In the genomic region with DNA sequence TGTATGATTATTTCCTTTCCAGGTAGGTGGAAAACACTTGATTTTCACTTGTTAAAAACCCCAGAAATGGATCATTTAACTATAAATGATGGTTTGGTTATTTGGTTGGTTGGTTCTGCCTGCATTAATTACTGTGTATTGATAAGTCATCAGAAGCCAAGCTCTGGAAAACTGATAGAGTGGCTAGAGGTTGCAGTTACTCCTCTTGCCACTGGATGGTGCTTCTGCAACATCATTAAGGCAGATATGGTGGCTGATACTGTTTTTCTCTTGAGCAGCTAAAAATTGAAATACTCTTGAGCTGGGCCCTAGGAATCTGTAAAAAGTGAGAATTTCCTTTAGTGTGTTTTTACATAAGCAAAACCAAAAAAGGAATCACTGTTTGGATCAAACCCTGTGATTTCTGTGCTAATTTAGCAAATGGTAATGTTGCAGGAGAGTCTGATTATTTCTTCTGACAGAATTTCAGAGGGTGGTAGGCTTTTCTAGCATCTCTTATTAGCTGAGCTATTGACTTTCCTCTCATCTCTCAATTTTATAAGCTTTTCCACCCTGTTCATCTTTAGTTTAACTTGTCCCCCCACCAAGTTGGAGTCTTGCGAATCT, we compare ENCODE assay signal across 8 cellular contexts. TPM values are rescaled to one million over a fixed set of nuclear protein-coding genes. Genes with fewer than 3 reads are reported as not detected.
A peak's percentile ranks its signal among the peaks of the same experiment; 100 is the strongest.
DNase-seq lines count a peak whose midpoint lies in the region; ATAC-seq, FAIRE-seq and TF ChIP-seq lines count a peak whose summit lies in the region.

No MANE protein-coding gene starts in this region.

- FAIRE-seq in H1 (lab: Jason Lieb, UNC) = peak; percentile 74

- peak overlapping the region in 1 of 6 donors; percentile 55 for H3K27ac Mint-ChIP-seq in naive B cell

- H3K56ac ChIP-seq in H1 (replicated peaks; ENCODE audit: insufficient read length, low read depth, low read length) = no peak overlapping the region

- H3K4me3 Mint-ChIP-seq in naive B cell = no peak overlapping the region

- H2BK12ac ChIP-seq in H1 (ENCODE audit: low read depth, low read length) = no peak overlapping the region

- CTCF ChIA-PET in H1 (lab: Charles Lee; ENCODE audit: partially characterized antibody) = interaction anchor here (0.6 to 7.5 kb wide), 37 partner anchors 9 to 429 kb away, joined by 3 to 92 read pairs (median 4); a partner anchor contains a TSS

- no peak overlapping the region for H2BK5ac ChIP-seq in H1 (ENCODE audit: low read depth, low read length)

- no peak overlapping the region for H3K9ac ChIP-seq in H1 (replicated peaks in 1 of 4; ENCODE audit: extremely low read depth in 1 of 4, low read depth in 3 of 4, low read length in 3 of 4)

- H3K36me3 ChIP-seq in H1 (ENCODE audit: control insufficient read depth in 2 of 4, insufficient read depth in 4 of 4, low read length in 3 of 4) = no peaks in the 10 kb centered on the region

- no peak overlapping the region for H4K91ac ChIP-seq in H1 (replicated peaks; ENCODE audit: insufficient read length, low read length)

- DNase-seq in Ammon's horn (ENCODE audit: low spot score) (peak; percentile 79), OCI-M1 (lab: John Stamatoyannopoulos, UW) (peak; percentile 63), H1 (ENCODE audit: low read depth in 1 of 2, low spot score in 2 of 2) (no peak), naive B cell (peak; percentile 5), epidermal melanocyte (ENCODE audit: insufficient read length, low spot score) (no peak)

- H3K27me3 Mint-ChIP-seq in naive B cell = no peaks in the 10 kb centered on the region

- H3K79me2 ChIP-seq in H1 (ENCODE audit: control insufficient read depth in 1 of 2, insufficient read depth in 2 of 2, low read length in 2 of 2) = peaks cover 3 to 78% of the 10 kb centered on the region in 2 experiments

- WGBS in H1 (ENCODE audit: extremely low coverage in 1 of 2, insufficient coverage in 1 of 2, insufficient read length in 1 of 2, insufficient replicate concordance in 2 of 2, low coverage in 1 of 2, low lambda C conversion rate in 2 of 2, missing lambda C conversion rate in 1 of 2), 2 experiments = 93% methylated on average over 1 of the region's 1 CpG; no CpG with 5 or more reads in 1 of the 2 experiments

- H4K5ac ChIP-seq in H1 (ENCODE audit: insufficient read length, low read depth, low read length) = no peak overlapping the region

- no peak overlapping the region for H2BK15ac ChIP-seq in H1 (ENCODE audit: low read length)

- peak; percentile 70 for TF ChIP-seq CTCF in GM12875 (IDR thresholded peaks at IDR 0.05; ENCODE audit: borderline replicate concordance, insufficient read depth, low read depth, low read length)
- peak in 2 of 3 experiments; percentile 65 to 80; a peak in 3 of 4 replicates for TF ChIP-seq CTCF in H1 (IDR thresholded peaks at IDR 0.05; ENCODE audit: control extremely low read depth in 1 of 3, insufficient read depth in 1 of 3, low read depth in 1 of 3, low read length in 3 of 3)

- H3K4me2 ChIP-seq in H1 (ENCODE audit: insufficient read depth in 1 of 2, low read depth in 2 of 2, low read length in 2 of 2) = no peak overlapping the region

- no peak overlapping the region for H3K18ac ChIP-seq in H1 (ENCODE audit: extremely low read depth, low read length)

- no peak overlapping the region for H2BK120ac ChIP-seq in H1 (replicated peaks; ENCODE audit: low read depth, low read length)

- H3K4me3 ChIP-seq in GM12875 (ENCODE audit: low read depth, low read length) (no peak overlapping the region), H1 (ENCODE audit: extremely low read depth in 1 of 4, insufficient read depth in 2 of 4, low read depth in 3 of 4, low read length in 4 of 4) (no peak overlapping the region)

- TF ChIP-seq EP300 in H1 (IDR thresholded peaks at IDR 0.05; ENCODE audit: borderline replicate concordance in 1 of 2, low read depth in 2 of 2, low read length in 2 of 2) = no peak

- no peak overlapping the region for H3K4ac ChIP-seq in H1 (replicated peaks; ENCODE audit: insufficient read length, low read depth, low read length)

- H3K36me3 Mint-ChIP-seq in naive B cell = peaks cover 0 to 5% of the 10 kb centered on the region in 2 donors

- no peak overlapping the region for H2AFZ ChIP-seq in H1 (ENCODE audit: low read length)

- peaks cover 0 to 4% (median 1%) of the 10 kb centered on the region in 4 experiments; a peak in 3 of 7 replicates for H3K4me1 ChIP-seq in H1 (replicated peaks in 1 of 4; ENCODE audit: control insufficient read depth in 3 of 4, insufficient read depth in 4 of 4, low read length in 3 of 4)

- H2AK5ac ChIP-seq in H1 (ENCODE audit: low read depth, low read length) = no peak overlapping the region

- POLR2A ChIA-PET in H1 (lab: Charles Lee; ENCODE audit: partially characterized antibody) = interaction anchor here (1.1 to 1.9 kb wide), 3 partner anchors 9 to 54 kb away, joined by 5 to 6 read pairs (median 5); a partner anchor contains a TSS

- no peak overlapping the region for H3K27ac ChIP-seq in H1 (ENCODE audit: low read depth, low read length)

- no peak overlapping the region for H2BK20ac ChIP-seq in H1 (ENCODE audit: low read length)

- no peak overlapping the region for H3K14ac ChIP-seq in H1 (ENCODE audit: insufficient read length)

- peaks cover 2% of the 10 kb centered on the region; the same call in 1 of the 2 replicates for H3K23me2 ChIP-seq in H1 (ENCODE audit: low read depth, low read length)

- H3K27me3 ChIP-seq in H1 (replicated peaks in 1 of 4; ENCODE audit: control insufficient read depth in 3 of 4, extremely low read depth in 1 of 4, insufficient read depth in 3 of 4, low read length in 3 of 4) = no peaks in the 10 kb centered on the region

- no peaks in the 10 kb centered on the region for H3K9me3 Mint-ChIP-seq in naive B cell

- TF ChIP-seq POLR2A in H1 (IDR thresholded peaks at IDR 0.05; ENCODE audit: control extremely low read depth in 1 of 2, low read depth in 2 of 2, low read length in 2 of 2) = no peak

- no peak overlapping the region for H4K8ac ChIP-seq in H1 (ENCODE audit: extremely low read depth, insufficient read depth, low read length)

- peaks cover 33 to 53% (median 37%) of the 10 kb centered on the region in 3 donors for H3K4me1 Mint-ChIP-seq in naive B cell

- peaks cover 4% of the 10 kb centered on the region; the same call in 1 of the 2 replicates for H3K79me1 ChIP-seq in H1 (ENCODE audit: low read depth, low read length)

- no peaks in the 10 kb centered on the region for H3K9me3 ChIP-seq in H1 (ENCODE audit: insufficient read depth in 2 of 2, low read depth in 1 of 2, low read length in 1 of 2)

- ATAC-seq in naive B cell (ENCODE audit: low read depth in 2 of 2) (peak in 1 of 2 donors; percentile 52), GM18870 (IDR thresholded peaks at IDR 0.05; ENCODE audit: unreplicated experiment) (no peak), GM19397 (IDR thresholded peaks at IDR 0.05; ENCODE audit: unreplicated experiment) (no peak)

- peaks cover 2 to 3% of the 10 kb centered on the region in 2 experiments for H4K20me1 ChIP-seq in H1 (replicated peaks in 1 of 2; ENCODE audit: control insufficient read depth in 1 of 2, insufficient read depth in 2 of 2, low read length in 2 of 2)

- H3K23ac ChIP-seq in H1 (ENCODE audit: insufficient read length) = no peak overlapping the region

- TF ChIP-seq RAD21 in H1 (IDR thresholded peaks at IDR 0.05 in 1 of 2, conservative IDR thresholded peaks at IDR 0.05 in 1 of 2; ENCODE audit: low read depth in 2 of 2, low read length in 2 of 2) = peak; percentile 81 to 84

TF ChIP-seq in H1, 55 proteins besides CTCF, POLR2A, EP300 and RAD21:
- TF ChIP-seq SIRT6 (IDR thresholded peaks at IDR 0.05; ENCODE audit: low read length) (no peak), GABPA (IDR thresholded peaks at IDR 0.05; ENCODE audit: borderline replicate concordance, insufficient read depth, low read length) (no peak)

RNA-seq across cellular contexts. Expression of a gene that starts 54.3 kb away (rescaled TPM):
- 127 and 136 TPM in 2 replicates for total RNA-seq in H1 (2021; fragmentation: NEBNext Ultra II Directional; extraction: Animal tissue kit (Norgen Biotek cat#: 25700))
- 42.6 and 54.0 TPM in 2 replicates for polyA plus RNA-seq in H1 (2011; rRNA removed)
- 89.1 TPM for polyA plus RNA-seq in H1 (2011; cell fraction: cytosol; rRNA removed)
- 33.3 TPM for polyA plus RNA-seq in H1 (2011; cell fraction: nucleus; rRNA removed)
- polyA plus RNA-seq in H1 (2012, experiment 1 of 2) = 86.7 to 134 TPM (median 95.2 TPM) in 4 replicates
- polyA plus RNA-seq in H1 (2012, experiment 2 of 2) = 36.5 TPM
- 78.4 TPM for polyA plus RNA-seq in H1 (2013, experiment 1 of 2)
- polyA plus RNA-seq in H1 (2013, experiment 2 of 2) = 84.4 TPM
- 40.8 and 48.4 TPM in 2 replicates for polyA minus RNA-seq in H1 (2011; rRNA and poly(A)+ RNA removed)
- 67.7 TPM for polyA minus RNA-seq in H1 (2011; cell fraction: cytosol; rRNA and poly(A)+ RNA removed)
- 47.1 TPM for polyA minus RNA-seq in H1 (2011; cell fraction: nucleus; rRNA and poly(A)+ RNA removed)
- 10 to 100 TPM; 71.1 to 98.1 (median 82.5) TPM for polyA plus RNA-seq in naive B cell (ENCODE audit: low read depth in 6 of 6)

Comparison
In these comparisons a context has a peak if more than half of its experiments do, and no peak if none do; other contexts are left out.
1. DNase-seq: peak in Ammon's horn (single experiment), OCI-M1 (single experiment) and naive B cell (single experiment); none in H1 (0 of 2) and epidermal melanocyte (single experiment).